ENCODE assay signal across 1 cellular context in the genomic region with DNA sequence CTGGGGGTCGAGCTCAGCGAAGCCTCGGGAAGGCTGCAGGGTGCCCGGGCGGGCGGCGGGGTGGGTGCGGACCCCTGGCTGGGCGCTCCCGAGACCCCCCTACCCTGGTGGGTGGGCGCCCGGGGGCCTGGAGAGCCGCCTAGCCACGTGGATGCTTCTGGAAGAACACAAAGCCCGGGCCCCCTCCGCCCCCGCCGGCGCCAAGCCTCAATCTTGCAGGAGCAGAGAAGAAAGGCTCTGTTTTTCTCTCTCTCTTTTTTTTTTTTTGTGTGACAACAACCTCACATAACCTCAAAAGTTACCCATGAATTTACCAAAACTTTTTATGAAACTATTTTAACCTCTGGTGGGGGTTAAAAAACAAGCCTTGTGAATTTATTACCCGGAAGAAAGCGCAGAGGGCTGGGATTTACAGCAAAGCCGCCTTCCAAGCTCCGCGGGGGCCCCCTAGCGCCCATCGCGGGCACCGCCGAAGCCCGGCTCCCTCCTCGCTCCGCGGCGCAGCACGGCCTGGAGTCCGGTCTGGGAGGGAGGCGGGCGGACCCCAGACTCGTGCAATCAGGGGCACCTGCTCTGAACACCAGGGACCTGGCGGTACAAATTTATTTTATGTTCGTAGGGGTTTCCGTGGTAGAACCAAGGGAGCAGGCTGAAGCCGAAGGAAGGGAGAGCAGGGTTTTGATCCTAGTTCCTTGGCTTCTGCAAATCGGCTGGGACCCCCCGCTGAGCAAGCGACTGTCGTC.
TF ChIP-seq lines count a peak whose summit lies in the region.

No MANE protein-coding gene starts in this region.

TF ChIP-seq in HepG2, 621 proteins besides CTCF, POLR2A, EP300 and RAD21 (continued from another document and continues in another):
- TF ChIP-seq, protein P1, sequence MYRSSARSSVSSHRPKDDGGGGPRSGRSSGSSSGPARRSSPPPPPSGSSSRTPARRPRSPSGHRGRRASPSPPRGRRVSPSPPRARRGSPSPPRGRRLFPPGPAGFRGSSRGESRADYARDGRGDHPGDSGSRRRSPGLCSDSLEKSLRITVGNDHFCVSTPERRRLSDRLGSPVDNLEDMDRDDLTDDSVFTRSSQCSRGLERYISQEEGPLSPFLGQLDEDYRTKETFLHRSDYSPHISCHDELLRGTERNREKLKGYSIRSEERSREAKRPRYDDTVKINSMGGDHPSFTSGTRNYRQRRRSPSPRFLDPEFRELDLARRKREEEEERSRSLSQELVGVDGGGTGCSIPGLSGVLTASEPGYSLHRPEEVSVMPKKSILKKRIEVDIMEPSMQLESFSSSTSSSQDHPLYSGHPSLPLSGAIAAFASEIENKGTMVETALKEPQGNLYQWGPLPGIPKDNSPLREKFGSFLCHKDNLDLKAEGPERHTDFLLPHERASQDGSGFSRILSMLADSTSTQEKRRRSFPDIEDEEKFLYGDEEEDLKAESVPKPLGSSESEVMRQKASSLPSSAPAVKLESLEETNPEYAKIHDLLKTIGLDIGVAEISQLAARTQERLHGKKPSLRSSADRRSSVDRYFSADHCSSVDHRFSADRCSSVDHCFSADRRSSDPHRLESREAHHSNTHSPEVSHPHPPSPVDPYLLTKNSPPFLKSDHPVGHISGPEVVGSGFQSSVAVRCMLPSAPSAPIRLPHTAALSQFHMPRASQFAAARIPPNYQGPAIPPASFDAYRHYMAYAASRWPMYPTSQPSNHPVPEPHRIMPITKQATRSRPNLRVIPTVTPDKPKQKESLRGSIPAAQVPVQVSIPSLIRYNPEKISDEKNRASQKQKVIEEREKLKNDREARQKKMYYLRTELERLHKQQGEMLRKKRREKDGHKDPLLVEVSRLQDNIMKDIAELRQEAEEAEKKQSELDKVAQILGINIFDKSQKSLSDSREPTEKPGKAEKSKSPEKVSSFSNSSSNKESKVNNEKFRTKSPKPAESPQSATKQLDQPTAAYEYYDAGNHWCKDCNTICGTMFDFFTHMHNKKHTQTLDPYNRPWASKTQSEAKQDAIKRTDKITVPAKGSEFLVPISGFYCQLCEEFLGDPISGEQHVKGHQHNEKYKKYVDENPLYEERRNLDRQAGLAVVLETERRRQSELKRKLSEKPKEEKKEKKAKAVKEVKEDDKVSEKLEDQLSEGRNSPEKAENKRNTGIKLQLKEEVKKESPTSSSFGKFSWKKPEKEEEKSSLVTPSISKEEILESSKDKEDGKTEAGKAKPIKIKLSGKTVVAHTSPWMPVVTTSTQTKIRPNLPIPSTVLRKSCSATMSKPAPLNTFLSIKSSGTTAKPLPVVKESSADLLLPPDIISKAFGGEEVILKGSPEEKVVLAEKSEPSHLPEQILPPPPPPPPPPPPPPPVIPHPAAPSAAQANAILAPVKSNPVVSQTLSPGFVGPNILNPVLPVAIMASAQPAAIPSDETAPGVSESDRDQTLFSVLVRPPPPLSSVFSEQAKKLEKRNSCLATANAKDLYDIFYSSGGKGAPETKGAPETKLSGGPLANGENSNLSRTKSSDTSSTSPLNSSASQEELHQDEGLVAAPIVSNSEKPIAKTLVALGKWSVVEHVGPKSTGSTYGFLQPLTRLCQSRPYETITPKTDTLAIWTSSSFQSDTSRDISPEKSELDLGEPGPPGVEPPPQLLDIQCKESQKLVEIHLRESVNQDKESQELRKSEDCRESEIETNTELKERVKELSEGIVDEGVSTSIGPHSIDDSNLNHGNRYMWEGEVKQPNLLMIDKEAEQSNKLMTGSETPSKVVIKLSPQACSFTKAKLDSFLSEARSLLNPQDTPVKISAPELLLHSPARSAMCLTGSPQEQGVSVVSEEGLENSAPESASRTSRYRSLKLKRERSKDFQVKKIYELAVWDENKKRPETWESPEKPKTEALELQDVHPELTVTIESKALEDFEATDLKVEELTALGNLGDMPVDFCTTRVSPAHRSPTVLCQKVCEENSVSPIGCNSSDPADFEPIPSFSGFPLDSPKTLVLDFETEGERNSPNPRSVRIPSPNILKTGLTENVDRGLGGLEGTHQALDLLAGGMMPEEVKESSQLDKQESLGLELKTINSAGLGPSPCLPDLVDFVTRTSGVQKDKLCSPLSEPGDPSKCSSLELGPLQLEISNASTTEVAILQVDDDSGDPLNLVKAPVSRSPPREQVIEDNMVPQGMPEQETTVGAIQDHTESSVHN (CRISPR knock-in tag; IDR thresholded peaks at IDR 0.05), result no peak
- TF ChIP-seq PITX1 (CRISPR knock-in tag; IDR thresholded peaks at IDR 0.05) (no peak), FOSL1 (CRISPR knock-in tag; IDR thresholded peaks at IDR 0.05; ENCODE audit: borderline replicate concordance) (no peak), ZFX (CRISPR knock-in tag; IDR thresholded peaks at IDR 0.05; ENCODE audit: low read depth) (peak; percentile 29; the same call in 1 of the 2 replicates), ZNF264 (CRISPR knock-in tag; IDR thresholded peaks at IDR 0.05) (no peak), ZSCAN5A (CRISPR knock-in tag; IDR thresholded peaks at IDR 0.05; ENCODE audit: borderline replicate concordance) (no peak), MED1 (CRISPR knock-in tag; IDR thresholded peaks at IDR 0.05) (no peak), CCAR2 (optimal IDR thresholded peaks at IDR 0.05; ENCODE audit: low read depth, low read length) (no peak), ZSCAN21 (CRISPR knock-in tag; IDR thresholded peaks at IDR 0.05; ENCODE audit: borderline replicate concordance) (no peak), ZBTB2 (CRISPR knock-in tag; IDR thresholded peaks at IDR 0.05; ENCODE audit: low read depth) (no peak), ELF3 (CRISPR knock-in tag; IDR thresholded peaks at IDR 0.05) (peak; percentile 81), ETV5 (CRISPR knock-in tag; IDR thresholded peaks at IDR 0.05; ENCODE audit: borderline replicate concordance) (no peak), SSRP1 (CRISPR knock-in tag; IDR thresholded peaks at IDR 0.05) (no peak), MBNL3 (CRISPR knock-in tag; conservative IDR thresholded peaks at IDR 0.05) (no peak), ZNF251 (CRISPR knock-in tag; IDR thresholded peaks at IDR 0.05) (no peak), YEATS4 (CRISPR knock-in tag; IDR thresholded peaks at IDR 0.05; ENCODE audit: borderline replicate concordance) (0 out of 2 replicates have a peak, but pooled peaks have one; percentile 27), KDM6A (CRISPR knock-in tag; IDR thresholded peaks at IDR 0.05; ENCODE audit: low read depth) (no peak), SKI (IDR thresholded peaks at IDR 0.05; ENCODE audit: partially characterized antibody) (no peak), ZNF768 (CRISPR knock-in tag; IDR thresholded peaks at IDR 0.05) (peak; percentile 19; the same call in 1 of the 2 replicates), MIER2 (CRISPR knock-in tag; IDR thresholded peaks at IDR 0.05) (0 out of 2 replicates have a peak, but pooled peaks have one; percentile 20), HNRNPLL (IDR thresholded peaks at IDR 0.05; ENCODE audit: low read depth, low read length, poor library complexity, severe bottlenecking) (peak; percentile 77), ZNF672 (CRISPR knock-in tag; IDR thresholded peaks at IDR 0.05) (no peak), ZNF235 (CRISPR knock-in tag; IDR thresholded peaks at IDR 0.05; ENCODE audit: borderline replicate concordance) (no peak), THAP11 (CRISPR knock-in tag; IDR thresholded peaks at IDR 0.05) (0 out of 2 replicates have a peak, but pooled peaks have one; percentile 35), RNF2 (conservative IDR thresholded peaks at IDR 0.05; ENCODE audit: low read depth) (no peak; the same call in 1 of the 2 replicates), SPEN (CRISPR knock-in tag; IDR thresholded peaks at IDR 0.05; ENCODE audit: low read depth) (no peak), KDM4B (CRISPR knock-in tag; IDR thresholded peaks at IDR 0.05) (0 out of 2 replicates have a peak, but pooled peaks have one; percentile 8), TEAD2 (CRISPR knock-in tag; IDR thresholded peaks at IDR 0.05) (no peak), ISX (CRISPR knock-in tag; conservative IDR thresholded peaks at IDR 0.05) (0 out of 2 replicates have a peak, but pooled peaks have one; percentile 32), USF2 (IDR thresholded peaks at IDR 0.05; ENCODE audit: low read depth, low read length) (no peak), USF2 (CRISPR knock-in tag; IDR thresholded peaks at IDR 0.05; ENCODE audit: borderline replicate concordance) (no peak), ZNF136 (CRISPR knock-in tag; IDR thresholded peaks at IDR 0.05; ENCODE audit: low read depth) (0 out of 2 replicates have a peak, but pooled peaks have one; percentile 39), HIVEP1 (CRISPR knock-in tag; IDR thresholded peaks at IDR 0.05) (no peak)
- TF ChIP-seq, protein P2, sequence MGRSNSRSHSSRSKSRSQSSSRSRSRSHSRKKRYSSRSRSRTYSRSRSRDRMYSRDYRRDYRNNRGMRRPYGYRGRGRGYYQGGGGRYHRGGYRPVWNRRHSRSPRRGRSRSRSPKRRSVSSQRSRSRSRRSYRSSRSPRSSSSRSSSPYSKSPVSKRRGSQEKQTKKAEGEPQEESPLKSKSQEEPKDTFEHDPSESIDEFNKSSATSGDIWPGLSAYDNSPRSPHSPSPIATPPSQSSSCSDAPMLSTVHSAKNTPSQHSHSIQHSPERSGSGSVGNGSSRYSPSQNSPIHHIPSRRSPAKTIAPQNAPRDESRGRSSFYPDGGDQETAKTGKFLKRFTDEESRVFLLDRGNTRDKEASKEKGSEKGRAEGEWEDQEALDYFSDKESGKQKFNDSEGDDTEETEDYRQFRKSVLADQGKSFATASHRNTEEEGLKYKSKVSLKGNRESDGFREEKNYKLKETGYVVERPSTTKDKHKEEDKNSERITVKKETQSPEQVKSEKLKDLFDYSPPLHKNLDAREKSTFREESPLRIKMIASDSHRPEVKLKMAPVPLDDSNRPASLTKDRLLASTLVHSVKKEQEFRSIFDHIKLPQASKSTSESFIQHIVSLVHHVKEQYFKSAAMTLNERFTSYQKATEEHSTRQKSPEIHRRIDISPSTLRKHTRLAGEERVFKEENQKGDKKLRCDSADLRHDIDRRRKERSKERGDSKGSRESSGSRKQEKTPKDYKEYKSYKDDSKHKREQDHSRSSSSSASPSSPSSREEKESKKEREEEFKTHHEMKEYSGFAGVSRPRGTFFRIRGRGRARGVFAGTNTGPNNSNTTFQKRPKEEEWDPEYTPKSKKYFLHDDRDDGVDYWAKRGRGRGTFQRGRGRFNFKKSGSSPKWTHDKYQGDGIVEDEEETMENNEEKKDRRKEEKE (IDR thresholded peaks at IDR 0.05), result no peak
- TF ChIP-seq, protein P3, sequence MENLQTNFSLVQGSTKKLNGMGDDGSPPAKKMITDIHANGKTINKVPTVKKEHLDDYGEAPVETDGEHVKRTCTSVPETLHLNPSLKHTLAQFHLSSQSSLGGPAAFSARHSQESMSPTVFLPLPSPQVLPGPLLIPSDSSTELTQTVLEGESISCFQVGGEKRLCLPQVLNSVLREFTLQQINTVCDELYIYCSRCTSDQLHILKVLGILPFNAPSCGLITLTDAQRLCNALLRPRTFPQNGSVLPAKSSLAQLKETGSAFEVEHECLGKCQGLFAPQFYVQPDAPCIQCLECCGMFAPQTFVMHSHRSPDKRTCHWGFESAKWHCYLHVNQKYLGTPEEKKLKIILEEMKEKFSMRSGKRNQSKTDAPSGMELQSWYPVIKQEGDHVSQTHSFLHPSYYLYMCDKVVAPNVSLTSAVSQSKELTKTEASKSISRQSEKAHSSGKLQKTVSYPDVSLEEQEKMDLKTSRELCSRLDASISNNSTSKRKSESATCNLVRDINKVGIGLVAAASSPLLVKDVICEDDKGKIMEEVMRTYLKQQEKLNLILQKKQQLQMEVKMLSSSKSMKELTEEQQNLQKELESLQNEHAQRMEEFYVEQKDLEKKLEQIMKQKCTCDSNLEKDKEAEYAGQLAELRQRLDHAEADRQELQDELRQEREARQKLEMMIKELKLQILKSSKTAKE (CRISPR knock-in tag; IDR thresholded peaks at IDR 0.05; ENCODE audit: borderline replicate concordance), result no peak
- TF ChIP-seq, protein P4, sequence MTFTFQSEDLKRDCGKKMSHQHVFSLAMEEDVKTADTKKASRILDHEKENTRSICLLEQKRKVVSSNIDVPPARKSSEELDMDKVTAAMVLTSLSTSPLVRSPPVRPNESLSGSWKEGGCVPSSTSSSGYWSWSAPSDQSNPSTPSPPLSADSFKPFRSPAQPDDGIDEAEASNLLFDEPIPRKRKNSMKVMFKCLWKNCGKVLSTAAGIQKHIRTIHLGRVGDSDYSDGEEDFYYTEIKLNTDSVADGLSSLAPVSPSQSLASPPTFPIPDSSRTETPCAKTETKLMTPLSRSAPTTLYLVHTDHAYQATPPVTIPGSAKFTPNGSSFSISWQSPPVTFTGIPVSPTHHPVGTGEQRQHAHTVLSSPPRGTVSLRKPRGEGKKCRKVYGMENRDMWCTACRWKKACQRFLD (CRISPR knock-in tag; IDR thresholded peaks at IDR 0.05; ENCODE audit: borderline replicate concordance), result no peak
